ENCODE assay signal across 14 cellular contexts in the genomic region with DNA sequence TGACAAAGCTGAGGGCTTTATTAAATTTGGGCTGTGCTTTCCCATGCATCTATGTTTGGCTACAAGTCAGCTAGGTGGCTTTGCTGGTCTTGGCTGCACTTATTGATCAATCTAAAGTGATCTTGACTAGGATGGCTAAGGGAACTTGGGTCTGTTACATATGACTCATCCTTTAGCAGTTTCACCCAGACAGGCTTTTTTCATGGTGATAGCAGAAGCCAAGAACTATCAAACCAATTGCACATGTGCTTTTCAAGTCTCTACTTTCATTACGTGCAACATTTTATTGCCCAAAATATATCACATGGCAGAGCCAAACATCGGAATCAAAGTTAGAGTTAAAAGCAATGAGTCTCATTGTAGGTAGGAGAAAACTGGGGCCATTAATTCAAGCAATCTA.
"Had no signal": no experiment of that assay in that cellular context is flagged by ENCODE, and none has a peak within 500 bp of the region (broad histone marks: within the 10 kb centered on the region; RNA-seq: fewer than 3 reads in every experiment).

No MANE protein-coding gene starts in this region.

- H3K4me3 ChIP-seq: colonic mucosa, lung, psoas muscle, testis had no signal

- H3K27ac ChIP-seq: colonic mucosa, foreskin keratinocyte, psoas muscle, testis had no signal

- H3K27ac Mint-ChIP-seq: activated CD4-positive, alpha-beta memory T cell treated with anti-CD3 and anti-CD28 coated beads for 36 hours; activated naive CD8-positive, alpha-beta T cell treated with anti-CD3 and anti-CD28 coated beads, Interleukin-2, amount 50 U/mL, for 24 hours; naive thymus-derived CD4-positive, alpha-beta T cell had no signal

- DNase-seq: activated CD4-positive, alpha-beta memory T cell treated with anti-CD3 and anti-CD28 coated beads for 36 hours; activated CD4-positive, alpha-beta T cell treated with anti-CD3 and anti-CD28 coated beads for 1 hour; activated CD8-positive, alpha-beta memory T cell treated with anti-CD3 and anti-CD28 coated beads, Interleukin-2, amount 50 U/mL, for 4 hours; activated naive CD8-positive, alpha-beta T cell treated with anti-CD3 and anti-CD28 coated beads, Interleukin-2, amount 50 U/mL, for 24 hours; colonic mucosa; foreskin keratinocyte; left cardiac atrium; naive thymus-derived CD4-positive, alpha-beta T cell; psoas muscle; stimulated activated CD4-positive, alpha-beta T cell treated with anti-CD3 and anti-CD28 coated beads, Interleukin-2, amount 100 ng/mL, for 48 hours; stimulated activated naive CD4-positive, alpha-beta T cell treated with Interleukin-2 at 50 U/mL for 16 hours; testis had no signal

- ATAC-seq: activated naive CD8-positive, alpha-beta T cell treated with anti-CD3 and anti-CD28 coated beads, Interleukin-2, amount 50 U/mL, for 24 hours; foreskin keratinocyte; left cardiac atrium; naive thymus-derived CD4-positive, alpha-beta T cell; psoas muscle; sciatic nerve had no signal

- H3K27me3 ChIP-seq: colonic mucosa, foreskin keratinocyte, testis had no signal

- H3K36me3 Mint-ChIP-seq: activated CD4-positive, alpha-beta memory T cell treated with anti-CD3 and anti-CD28 coated beads for 36 hours; naive thymus-derived CD4-positive, alpha-beta T cell had no signal

- H3K4me1 ChIP-seq: colonic mucosa, foreskin keratinocyte, psoas muscle, testis had no signal

- H3K9me3 Mint-ChIP-seq: activated CD4-positive, alpha-beta memory T cell treated with anti-CD3 and anti-CD28 coated beads for 36 hours had no signal

- H3K9me3 ChIP-seq: colonic mucosa, psoas muscle, testis had no signal

- H3K36me3 ChIP-seq: colonic mucosa had no signal
